Comparison of ENCODE assay signal across 8 cellular contexts in the genomic region with DNA sequence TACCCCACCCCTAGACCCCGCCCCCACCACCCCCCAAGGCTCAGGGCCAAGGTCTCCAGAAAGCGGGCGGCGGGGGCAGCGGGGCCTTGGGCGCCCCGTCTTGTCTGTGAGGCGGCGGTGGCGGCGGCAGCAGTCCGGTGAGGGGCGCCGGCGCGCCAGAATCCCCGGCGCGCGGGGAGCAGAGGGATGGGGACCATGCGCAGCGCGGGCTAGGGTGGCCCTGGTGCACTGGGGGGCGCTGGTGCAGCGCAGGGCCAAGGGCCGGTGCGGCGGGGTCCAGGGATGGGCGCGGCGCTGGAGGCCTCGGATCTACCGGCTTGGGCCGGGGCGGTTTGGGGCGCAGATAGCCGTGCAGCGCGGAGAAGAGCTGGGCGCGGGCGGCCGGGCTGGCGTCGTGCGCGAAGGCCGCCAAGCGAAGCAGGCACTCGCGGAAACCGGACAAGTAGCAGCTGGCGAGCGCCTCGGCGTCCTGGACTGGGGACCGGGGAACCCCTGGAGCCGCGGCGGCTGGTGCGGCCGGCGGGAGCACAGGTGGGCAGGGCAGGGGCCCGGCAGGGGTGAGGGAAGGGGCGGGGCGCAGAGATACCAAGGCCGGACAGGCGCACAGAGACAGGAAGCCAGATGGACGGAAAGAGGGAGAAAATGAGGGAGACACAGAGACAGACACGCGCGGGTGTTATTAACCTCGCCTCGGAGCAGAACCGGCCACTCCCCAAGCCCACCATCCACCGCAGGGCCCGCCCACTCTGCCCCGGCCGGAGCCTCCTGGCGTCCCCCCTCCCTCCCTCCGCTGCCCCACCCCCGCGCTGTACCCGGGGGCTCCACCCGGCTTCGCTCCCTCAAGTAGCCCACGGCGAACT. TPM values are rescaled to one million over a fixed set of nuclear protein-coding genes. Genes with fewer than 3 reads are reported as not detected.
A peak's percentile ranks its signal among the peaks of the same experiment; 100 is the strongest.
DNase-seq lines count a peak whose midpoint lies in the region; ATAC-seq, FAIRE-seq and TF ChIP-seq lines count a peak whose summit lies in the region.

No MANE protein-coding gene starts in this region.

- ATAC-seq in HG02610 (IDR thresholded peaks at IDR 0.05; ENCODE audit: unreplicated experiment), result peak; percentile 17
- ATAC-seq in HG02852 (IDR thresholded peaks at IDR 0.05; ENCODE audit: unreplicated experiment), result no peak

- FAIRE-seq in H54 (lab: Jason Lieb, UNC), result no peak

- H3K9me3 Mint-ChIP-seq in progenitor cell of endocrine pancreas (ENCODE audit: low read depth), result no peaks in the 10 kb centered on the region

- H3K4me3 Mint-ChIP-seq in progenitor cell of endocrine pancreas (ENCODE audit: low read depth), result peak overlapping the region; percentile 79

- no peak for TF ChIP-seq POLR2A in H54 (IDR thresholded peaks at IDR 0.05; ENCODE audit: low read depth, low read length)

- TF ChIP-seq CTCF in progenitor cell of endocrine pancreas (IDR thresholded peaks at IDR 0.05; ENCODE audit: unreplicated experiment), result peak; percentile 65

- peaks cover 1% of the 10 kb centered on the region for H3K36me3 Mint-ChIP-seq in progenitor cell of endocrine pancreas (ENCODE audit: insufficient read depth)

- H3K27me3 Mint-ChIP-seq in progenitor cell of endocrine pancreas, result peaks cover 68% of the 10 kb centered on the region

- DNase-seq in Daoy (ENCODE audit: low read depth) (peak; percentile 85), OCI-M1 (lab: John Stamatoyannopoulos, UW) (peak; percentile 91), anterior cingulate cortex (lab: John Stamatoyannopoulos, UW) (peak in 47 of 58 donors; percentile 27 to 80 (median 61)), hepatic stellate cell (ENCODE audit: low spot score) (peak; percentile 65), progenitor cell of endocrine pancreas (ENCODE audit: low spot score, unreplicated experiment) (peak; percentile 57), H54 (ENCODE audit: insufficient read length, low spot score) (no peak)

- peaks cover 37% of the 10 kb centered on the region for H3K4me1 Mint-ChIP-seq in progenitor cell of endocrine pancreas (ENCODE audit: low read depth)

- no peak overlapping the region for H3K27ac Mint-ChIP-seq in progenitor cell of endocrine pancreas

RNA-seq across cellular contexts. Expression of gene HES7, which starts 2.1 kb away (rescaled TPM):
- total RNA-seq in Daoy (2014; rRNA removed; shearing (Covaris generic)), result 0.40 and 0.92 TPM in 2 replicates
- total RNA-seq in progenitor cell of endocrine pancreas, result 0.47 TPM in 1 of 2 replicates, not detected in the other

RNA-seq across cellular contexts. Expression of gene ALOXE3, which starts 3.4 kb away (rescaled TPM):
- total RNA-seq in Daoy (2014; rRNA removed; shearing (Covaris generic)), result 0.03 TPM in 1 of 2 replicates, not detected in the other
- total RNA-seq in progenitor cell of endocrine pancreas, result not detected in 2 replicates

RNA-seq across cellular contexts. Expression of gene PER1, which starts 30.4 kb away (rescaled TPM):
- total RNA-seq in Daoy (2014; rRNA removed; shearing (Covaris generic)), result 0.74 and 1.9 TPM in 2 replicates
- total RNA-seq in progenitor cell of endocrine pancreas, result 37.2 and 40.8 TPM in 2 replicates

RNA-seq across cellular contexts. Expression of gene ALOX12B, which starts 34.2 kb away (rescaled TPM):
- total RNA-seq in Daoy (2014; rRNA removed; shearing (Covaris generic)), result not detected in 2 replicates
- total RNA-seq in progenitor cell of endocrine pancreas, result 0.41 and 0.60 TPM in 2 replicates

RNA-seq across cellular contexts. Expression of gene VAMP2, which starts 41.0 kb away (rescaled TPM):
- 2.7 and 3.5 TPM in 2 replicates for total RNA-seq in Daoy (2014; rRNA removed; shearing (Covaris generic))
- 46.4 and 48.1 TPM in 2 replicates for total RNA-seq in progenitor cell of endocrine pancreas

Comparison
In these comparisons a context has a peak if more than half of its experiments do, and no peak if none do; other contexts are left out.
1. RNA of gene PER1, which starts 30.4 kb away (total RNA-seq): 37.2 to 40.8 TPM in progenitor cell of endocrine pancreas; 0.74 to 1.9 TPM in Daoy; every median in the first group is over 10 times any median in the second.